In genomic region chr7:141654551-141654950, GRCh38 we compare ENCODE assay signal across 9 cellular contexts. TPM values are rescaled to one million over a fixed set of nuclear protein-coding genes. Genes with fewer than 3 reads are reported as not detected.
A peak's percentile ranks its signal among the peaks of the same experiment; 100 is the strongest.
DNase-seq lines count a peak whose midpoint lies in the region; ATAC-seq and TF ChIP-seq lines count a peak whose summit lies in the region.
"Had no signal": no experiment of that assay in that cellular context is flagged by ENCODE, and none has a peak within 500 bp of the region (broad histone marks: within the 10 kb centered on the region; RNA-seq: fewer than 3 reads in every experiment).

No MANE protein-coding gene starts in this region.

- TF ChIP-seq EP300 in sigmoid colon (IDR thresholded peaks at IDR 0.05), result no peak

- TF ChIP-seq POLR2A in sigmoid colon (IDR thresholded peaks at IDR 0.05), result no peak

- H3K4me1 ChIP-seq in sigmoid colon, result peaks cover 0 to 14% (median 7%) of the 10 kb centered on the region in 4 donors

- DNase-seq in GM12865 (ENCODE audit: low read depth) (peak; percentile 68), NAMALWA (ENCODE audit: low spot score) (peak; percentile 91), SK-N-DZ (ENCODE audit: low spot score) (peak; percentile 75), amniotic epithelial cell (ENCODE audit: low read depth) (peak; percentile 64), left cardiac atrium (peak; percentile 49), sigmoid colon (no peak), 8988T (no peak)

- TF ChIP-seq CTCF in GM12865 (IDR thresholded peaks at IDR 0.05; ENCODE audit: insufficient read depth, low read depth, low read length, missing control alignments) (peak; percentile 56), sigmoid colon (IDR thresholded peaks at IDR 0.05) (peak in 3 of 4 experiments; percentile 43 to 55 (median 44))

- H3K27ac ChIP-seq in sigmoid colon, result no peak overlapping the region
- H3K27ac ChIP-seq: ovary had no signal

- no peaks in the 10 kb centered on the region for H3K27me3 ChIP-seq in sigmoid colon
- H3K27me3 ChIP-seq: ovary had no signal

- H3K4me3 ChIP-seq in GM12865 (ENCODE audit: low read depth, low read length), result no peak overlapping the region
- H3K4me3 ChIP-seq in sigmoid colon, result no peak overlapping the region
- H3K4me3 ChIP-seq: ovary had no signal

- peak; percentile 58 for ATAC-seq in HG02571 (IDR thresholded peaks at IDR 0.05; ENCODE audit: unreplicated experiment)
- ATAC-seq in left cardiac atrium, result peak; percentile 54 to 74

- intact Hi-C loops in left cardiac atrium (cut with DNase I) (no loop called here), sigmoid colon (cut with DNase I) (loop anchor here (5.0 kb wide), 1 partner anchor 842 kb away; no protein-coding TSS in a partner anchor)

- WGBS in sigmoid colon, 2 donors, result 33 to 39% methylated on average over 3 of the region's 3 CpGs

- H3K9me3 ChIP-seq in sigmoid colon, result no peaks in the 10 kb centered on the region
- H3K9me3 ChIP-seq: ovary had no signal

- H3K36me3 ChIP-seq in sigmoid colon, result peaks cover 0 to 43% (median 5%) of the 10 kb centered on the region in 4 donors
- H3K36me3 ChIP-seq: ovary had no signal

RNA-seq across cellular contexts. Expression of gene DENND11, which starts 47.4 kb away (rescaled TPM):
- 17.2 and 19.5 TPM in 2 replicates for polyA plus RNA-seq in SK-N-DZ (2014; cell fraction: cytosol; rRNA removed)
- polyA plus RNA-seq in SK-N-DZ (2014; cell fraction: nucleus; rRNA removed), result 27.4 and 32.9 TPM in 2 replicates
- total RNA-seq in left cardiac atrium (10 to 100 TPM; 10.6 to 11.1 TPM), sigmoid colon (10 to 100 TPM; 14.3 to 17.1 (median 15.6) TPM)
- polyA plus RNA-seq in sigmoid colon, result 10 to 100 TPM in 2 of 3 donors, 1 to 10 TPM in 1; 6.0 to 13.4 (median 11.1) TPM

RNA-seq across cellular contexts. Expression of gene WEE2, which starts 53.6 kb away (rescaled TPM):
- not detected in 2 replicates for polyA plus RNA-seq in SK-N-DZ (2014; cell fraction: cytosol; rRNA removed)
- 0.06 TPM in 1 of 2 replicates, not detected in the other for polyA plus RNA-seq in SK-N-DZ (2014; cell fraction: nucleus; rRNA removed)
- total RNA-seq in left cardiac atrium (not detected), sigmoid colon (not detected)
- polyA plus RNA-seq in sigmoid colon, result under 1 TPM in 1 of 3 donors, not detected in 2; 0.20 TPM

Comparison
In these comparisons a context has a peak if more than half of its experiments do, and no peak if none do; other contexts are left out.
1. DNase-seq: peak in GM12865 (single experiment), NAMALWA (single experiment), SK-N-DZ (single experiment), amniotic epithelial cell (single experiment) and left cardiac atrium (single experiment); none in sigmoid colon (single experiment) and 8988T (single experiment).